Comparison of ENCODE assay signal across 8 cellular contexts in the genomic region with DNA sequence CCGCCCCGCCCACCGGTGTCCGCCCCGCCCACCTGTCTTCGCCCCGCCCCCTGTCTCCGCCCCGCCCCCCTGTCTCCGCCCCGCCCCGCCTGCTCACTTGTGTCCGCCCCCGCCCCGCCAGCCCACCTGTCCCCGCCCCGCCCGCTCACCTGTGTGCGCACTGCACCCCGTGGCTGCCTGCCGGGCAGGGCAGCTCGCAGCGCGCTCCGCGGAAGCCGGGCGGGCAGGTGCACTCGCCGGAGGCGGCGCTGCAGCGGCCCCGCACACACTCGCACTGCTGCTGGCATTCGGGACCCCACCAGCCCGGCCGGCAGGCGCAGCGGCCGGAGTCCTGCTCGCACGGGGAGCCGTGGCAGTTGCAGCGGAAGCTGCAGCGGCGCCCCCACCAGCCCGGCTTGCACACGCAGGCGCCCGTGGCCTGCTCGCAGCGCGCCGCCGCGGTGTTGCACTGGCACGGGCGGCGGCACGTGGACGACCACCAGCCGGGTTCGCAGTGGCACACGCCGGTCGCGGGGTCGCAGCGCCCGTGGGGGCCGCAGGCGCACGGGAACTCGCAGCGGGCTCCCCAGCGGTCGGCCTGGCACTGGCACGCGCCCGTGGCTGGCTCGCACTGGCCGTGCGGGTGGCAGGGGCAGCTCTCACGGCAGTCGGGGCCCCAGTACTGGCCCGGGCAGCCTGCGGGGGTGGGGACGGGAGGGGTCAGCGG. TPM values are rescaled to one million over a fixed set of nuclear protein-coding genes. Genes with fewer than 3 reads are reported as not detected.
DNase-seq lines count a peak whose midpoint lies in the region; ATAC-seq and TF ChIP-seq lines count a peak whose summit lies in the region.

No MANE protein-coding gene starts in this region.

- TF ChIP-seq EP300 in upper lobe of left lung (IDR thresholded peaks at IDR 0.05): no peak

- BruUV-seq in Calu3 (replicated peaks; lab: Mats Ljungman, UMichigan): no TSS peak

- CTCF ChIA-PET in Calu3 (lab: Charles Lee): no interaction called here

- H3K36me3 ChIP-seq in HUES64 (ENCODE audit: insufficient read depth, low read length): no peaks in the 10 kb centered on the region
- peaks cover 6 to 11% of the 10 kb centered on the region in 2 donors for H3K36me3 ChIP-seq in mucosa of rectum (ENCODE audit: control insufficient read depth in 2 of 2, insufficient read depth in 2 of 2, low read length in 2 of 2)
- H3K36me3 ChIP-seq in upper lobe of left lung: peaks cover 0 to 8% (median 0%) of the 10 kb centered on the region in 4 donors

- H3K27ac Mint-ChIP-seq in Calu3 (ENCODE audit: unreplicated experiment): no peak overlapping the region
- no peak overlapping the region for H3K27ac Mint-ChIP-seq in effector memory CD8-positive, alpha-beta T cell

- H3K27me3 Mint-ChIP-seq in Calu3 (ENCODE audit: unreplicated experiment): no peaks in the 10 kb centered on the region
- H3K27me3 Mint-ChIP-seq in effector memory CD8-positive, alpha-beta T cell: no peaks in the 10 kb centered on the region

- H3K9ac ChIP-seq in HUES64 (ENCODE audit: low read depth, low read length): peak overlapping the region; percentile 45; the same call in 1 of the 2 replicates
- H3K9ac ChIP-seq in mucosa of rectum (ENCODE audit: low read depth in 1 of 2, low read length in 2 of 2): peak overlapping the region; percentile 47

- DNase-seq in Calu3 (peak; percentile 69), upper lobe of left lung (peak; percentile 88 to 93)
- peak; percentile 47 to 59 for DNase-seq in activated CD4-positive, alpha-beta T cell treated with anti-CD3 and anti-CD28 coated beads, Interleukin-2, amount 50 U/mL, for 4 hours
- DNase-seq in effector memory CD8-positive, alpha-beta T cell: peak; percentile 50 to 59 (median 54)

- WGBS in HUES64: 3% methylated on average over 78 of the region's 90 CpGs
- WGBS in upper lobe of left lung, 2 donors: 1% methylated on average over 25 of the region's 90 CpGs; no CpG with 5 or more reads in 1 of the 2 donors

- TF ChIP-seq POLR2A in upper lobe of left lung (IDR thresholded peaks at IDR 0.05): peak in 2 of 4 donors; percentile 57 to 70

- ATAC-seq in effector memory CD8-positive, alpha-beta T cell (replicated peaks): peak; percentile 74
- ATAC-seq in upper lobe of left lung (ENCODE audit: low FRiP score in 2 of 2): peak in 1 of 2 donors; percentile 12
- ATAC-seq in HG02610 (IDR thresholded peaks at IDR 0.05; ENCODE audit: unreplicated experiment): no peak
- no peak for ATAC-seq in GM19463 (IDR thresholded peaks at IDR 0.05; ENCODE audit: unreplicated experiment)

- H3K9me3 ChIP-seq in HUES64 (ENCODE audit: insufficient read depth, low read depth, low read length): no peaks in the 10 kb centered on the region
- H3K9me3 ChIP-seq in mucosa of rectum (ENCODE audit: control insufficient read depth in 2 of 2, low read length in 2 of 2): no peaks in the 10 kb centered on the region
- H3K9me3 ChIP-seq in upper lobe of left lung: no peaks in the 10 kb centered on the region

- H3K9me3 Mint-ChIP-seq in Calu3 (ENCODE audit: low read depth, unreplicated experiment): no peaks in the 10 kb centered on the region
- H3K9me3 Mint-ChIP-seq in effector memory CD8-positive, alpha-beta T cell: no peaks in the 10 kb centered on the region

- H3K4me3 ChIP-seq in HUES64 (ENCODE audit: low read length): peak overlapping the region; percentile 61
- peak overlapping the region; percentile 60 to 61 for H3K4me3 ChIP-seq in mucosa of rectum (ENCODE audit: low read length in 2 of 2)
- H3K4me3 ChIP-seq in upper lobe of left lung: peak overlapping the region; percentile 42 to 71 (median 60)

- H3K4me1 Mint-ChIP-seq in Calu3 (ENCODE audit: low read depth, unreplicated experiment): no peaks in the 10 kb centered on the region
- H3K4me1 Mint-ChIP-seq in effector memory CD8-positive, alpha-beta T cell (ENCODE audit: low read depth in 2 of 2): peaks cover 18 to 22% of the 10 kb centered on the region in 2 donors

- 0 out of 2 replicates have a peak, but pooled peaks cover 22% of the 10 kb centered on the region for H3K4me1 ChIP-seq in HUES64 (ENCODE audit: insufficient read depth, low read length)
- H3K4me1 ChIP-seq in mucosa of rectum (ENCODE audit: control insufficient read depth in 2 of 2, insufficient read depth in 2 of 2, low read length in 2 of 2): peaks cover 24 to 25% of the 10 kb centered on the region in 2 donors
- peaks cover 54 to 73% (median 69%) of the 10 kb centered on the region in 4 donors for H3K4me1 ChIP-seq in upper lobe of left lung

- H3K27me3 ChIP-seq in HUES64 (ENCODE audit: insufficient read depth, low read length) (peaks cover 17% of the 10 kb centered on the region), mucosa of rectum (ENCODE audit: control insufficient read depth in 2 of 2, insufficient read depth in 2 of 2, low read length in 2 of 2) (no peaks in the 10 kb centered on the region), upper lobe of left lung (no peaks in the 10 kb centered on the region)

- peak overlapping the region; percentile 64 for H3K4me3 Mint-ChIP-seq in Calu3 (ENCODE audit: low read depth, unreplicated experiment)
- H3K4me3 Mint-ChIP-seq in effector memory CD8-positive, alpha-beta T cell: peak overlapping the region; percentile 80 to 92

- TF ChIP-seq CTCF in Calu3 (IDR thresholded peaks at IDR 0.05; ENCODE audit: unreplicated experiment): no peak
- peak in 4 of 6 experiments; percentile 52 to 73 (median 56) for TF ChIP-seq CTCF in upper lobe of left lung (IDR thresholded peaks at IDR 0.05)

- H3K27ac ChIP-seq in HUES64 (ENCODE audit: low read depth, low read length) (no peak overlapping the region), mucosa of rectum (ENCODE audit: low read depth in 2 of 2, low read length in 2 of 2) (peak overlapping the region; percentile 30 to 68), upper lobe of left lung (peak overlapping the region; percentile 92 to 99 (median 98))

- intact Hi-C loops in Calu3 (cut with micrococcal nuclease; ENCODE audit: unreplicated experiment): no loop called here

- peaks cover 6% of the 10 kb centered on the region for H3K36me3 Mint-ChIP-seq in Calu3 (ENCODE audit: insufficient read depth, unreplicated experiment)
- peaks cover 11% of the 10 kb centered on the region for H3K36me3 Mint-ChIP-seq in effector memory CD8-positive, alpha-beta T cell (ENCODE audit: insufficient read depth)

RNA-seq across cellular contexts. Expression of a gene that starts 2.1 kb away (rescaled TPM):
- total RNA-seq in Calu3 (2022): 0.14 and 0.37 TPM in 2 replicates
- 0.90 TPM for polyA plus RNA-seq in HUES64 (2013, experiment 1 of 2)
- 1.2 TPM for polyA plus RNA-seq in HUES64 (2013, experiment 2 of 2)
- 10 to 100 TPM; 22.0 to 93.2 (median 55.5) TPM for total RNA-seq in upper lobe of left lung

RNA-seq across cellular contexts. Expression of a gene that starts 6.2 kb away (rescaled TPM):
- total RNA-seq in Calu3 (2022) (1.8 and 3.2 TPM in 2 replicates), upper lobe of left lung (100 to 1,000 TPM in 2 of 6 donors, 10 to 100 TPM in 4; 43.7 to 192 (median 85.4) TPM)
- 2.8 TPM for polyA plus RNA-seq in HUES64 (2013, experiment 1 of 2)
- polyA plus RNA-seq in HUES64 (2013, experiment 2 of 2): 5.1 TPM

RNA-seq across cellular contexts. Expression of a gene that starts 14.8 kb away (rescaled TPM):
- total RNA-seq in Calu3 (2022) (3.3 TPM in 2 replicates), upper lobe of left lung (10 to 100 TPM; 16.9 to 79.0 (median 49.2) TPM)
- 11.9 TPM for polyA plus RNA-seq in HUES64 (2013, experiment 1 of 2)
- 10.9 TPM for polyA plus RNA-seq in HUES64 (2013, experiment 2 of 2)

RNA-seq across cellular contexts. Expression of a gene that starts 41.2 kb away (rescaled TPM):
- total RNA-seq in Calu3 (2022) (182 and 206 TPM in 2 replicates), upper lobe of left lung (100 to 1,000 TPM; 173 to 283 (median 220) TPM)
- polyA plus RNA-seq in HUES64 (2013, experiment 1 of 2): 180 TPM
- 184 TPM for polyA plus RNA-seq in HUES64 (2013, experiment 2 of 2)

Comparison
In these comparisons a context has a peak if more than half of its experiments do, and no peak if none do; other contexts are left out.
1. RNA of a gene that starts 2.1 kb away (total RNA-seq): 22.0 to 93.2 TPM in upper lobe of left lung; 0.14 to 0.37 TPM in Calu3; every median in the first group is over 10 times any median in the second.
2. RNA of a gene that starts 6.2 kb away (total RNA-seq): 43.7 to 192 TPM in upper lobe of left lung; 1.8 to 3.2 TPM in Calu3; every median in the first group is over 10 times any median in the second.
3. Peak in every context shown above with its lines, with median percentiles within 50 percentile points of each other: DNase-seq and H3K4me3 ChIP-seq.